In genomic region chr5:95317085-95317484, GRCh38 we compare ENCODE assay signal across 24 cellular contexts. TPM values are rescaled to one million over a fixed set of nuclear protein-coding genes. Genes with fewer than 3 reads are reported as not detected.
DNase-seq lines count a peak whose midpoint lies in the region; ATAC-seq, FAIRE-seq and TF ChIP-seq lines count a peak whose summit lies in the region.
"Had no signal": no experiment of that assay in that cellular context is flagged by ENCODE, and none has a peak within 500 bp of the region (broad histone marks: within the 10 kb centered on the region; RNA-seq: fewer than 3 reads in every experiment).

No MANE protein-coding gene starts in this region.

- H4K20me1 ChIP-seq in K562 (replicated peaks; ENCODE audit: control insufficient read depth, insufficient read depth, low read length), result no peaks in the 10 kb centered on the region

- H2AFZ ChIP-seq in K562 (ENCODE audit: low read depth, low read length), result no peak overlapping the region

- no peak overlapping the region for H3K4me2 ChIP-seq in K562 (ENCODE audit: insufficient read depth, low read length)
- H3K4me2 ChIP-seq: KMS-11 had no signal

- no peak overlapping the region for H3K27ac ChIP-seq in C4-2B
- H3K27ac ChIP-seq in K562 (ENCODE audit: extremely low read depth, low read depth, low read length), result no peak overlapping the region
- H3K27ac ChIP-seq: KMS-11, right atrium auricular region, tibial artery had no signal

- no peaks in the 10 kb centered on the region for H3K4me1 ChIP-seq in K562 (replicated peaks in 1 of 2; ENCODE audit: control insufficient read depth in 2 of 2, insufficient read depth in 2 of 2, low read length in 2 of 2)
- H3K4me1 ChIP-seq: right atrium auricular region had no signal

- POLR2A ChIA-PET in K562 (lab: Yijun Ruan, JAX), result no interaction called here

- FAIRE-seq in K562 (lab: Jason Lieb, UNC), result no peak
- FAIRE-seq: colon had no signal

- no TSS peak for BruUV-seq in K562 (replicated peaks; lab: Mats Ljungman, UMichigan)

- no peak overlapping the region for H3K9ac ChIP-seq in K562 (ENCODE audit: insufficient read depth in 1 of 2, low read depth in 2 of 2, low read length in 2 of 2)
- H3K9ac ChIP-seq: KMS-11 had no signal

- 0% methylated on average over 2 of the region's 2 CpGs for WGBS in K562 (ENCODE audit: insufficient coverage, low coverage, missing lambda C conversion rate)

- TF ChIP-seq CTCF in C4-2B (conservative IDR thresholded peaks at IDR 0.05) (peak; percentile 36), LNCAP (IDR thresholded peaks at IDR 0.05) (peak; percentile 36; the same call in 1 of the 2 replicates), K562 (IDR thresholded peaks at IDR 0.05 in 2 of 3, conservative IDR thresholded peaks at IDR 0.05 in 1 of 3; ENCODE audit: insufficient read depth in 2 of 3, low read depth in 1 of 3, low read length in 3 of 3) (peak; percentile 13 to 38 (median 22); a peak in 2 of 6 replicates), kidney epithelial cell (IDR thresholded peaks at IDR 0.05; ENCODE audit: insufficient read depth, low read length, poor library complexity, severe bottlenecking) (peak; percentile 13)

- H3K27me3 ChIP-seq in K562 (ENCODE audit: control insufficient read depth in 2 of 2, insufficient read depth in 2 of 2, low read length in 2 of 2) (peaks cover 0 to 7% of the 10 kb centered on the region in 2 experiments; a peak in 2 of 5 replicates), kidney epithelial cell (ENCODE audit: control insufficient read depth, insufficient read depth, low read length) (no peaks in the 10 kb centered on the region)
- H3K27me3 ChIP-seq: right atrium auricular region, tibial artery had no signal

- in situ Hi-C loops in K562 (cut with MboI), result no loop called here

- CTCF ChIA-PET in K562 (lab: Yijun Ruan, JAX; ENCODE audit: low intra/inter-chr PET ratio), result no interaction called here

- no peak for TF ChIP-seq EP300 in K562 (IDR thresholded peaks at IDR 0.05; ENCODE audit: low read length)

- H3K4me3 ChIP-seq in K562 (no peak overlapping the region), kidney epithelial cell (ENCODE audit: low read depth, low read length) (no peak overlapping the region)
- H3K4me3 ChIP-seq: right atrium auricular region, tibial artery had no signal

- TF ChIP-seq RAD21 in K562 (CRISPR knock-in tag; conservative IDR thresholded peaks at IDR 0.05 in 1 of 2, IDR thresholded peaks at IDR 0.05 in 1 of 2), result peak; percentile 20 to 57; a peak in 2 of 4 replicates

- H3K36me3 ChIP-seq in K562 (ENCODE audit: control insufficient read depth, insufficient read depth, low read length) (no peaks in the 10 kb centered on the region), kidney epithelial cell (ENCODE audit: control insufficient read depth, insufficient read depth, low read length) (no peaks in the 10 kb centered on the region)
- H3K36me3 ChIP-seq: right atrium auricular region, tibial artery had no signal

- TF ChIP-seq POLR2A in K562 (conservative IDR thresholded peaks at IDR 0.05), result no peak

- intact Hi-C loops in K562 (cut with micrococcal nuclease), result no loop called here

- DNase-seq in K562 (ENCODE audit: extremely low read depth in 1 of 4, low spot score in 3 of 4), result no peak
- no peak for DNase-seq in kidney epithelial cell (ENCODE audit: low read depth)
- DNase-seq in SHP77 treated with DMSO at 0.1 percent for 48 hours (lab: John Stamatoyannopoulos, UW), result no peak
- DNase-seq: activated CD4-positive, alpha-beta T cell treated with anti-CD3 and anti-CD28 coated beads, Interleukin-2, amount 50 U/mL, for 48 hours; activated naive CD4-positive, alpha-beta T cell treated with Interleukin-2 at 50 U/mL for 16 hours; activated T-cell treated with anti-CD3 and anti-CD28 coated beads for 4 hours; CD4-positive, CD25-positive, alpha-beta regulatory T cell; DMS79 treated with DMSO at 0.1 percent for 48 hours; foreskin melanocyte; NCI-H1092; NCI-H2107; NCI-H774; RPMI8226; stimulated activated naive B cell treated with anti-CD40 and anti-IgM and Interleukin-4, amounts not matched to agents 10 μg/mL and 1 μg/mL and 100 μg/mL, for 72 hours; T-cell; tibial artery had no signal

- H3K79me2 ChIP-seq in K562 (ENCODE audit: control insufficient read depth, insufficient read depth, low read length), result no peaks in the 10 kb centered on the region

- H3K9me1 ChIP-seq in K562 (ENCODE audit: control insufficient read depth, insufficient read depth, low read length), result no peaks in the 10 kb centered on the region

- H3K9me3 ChIP-seq in K562 (replicated peaks; ENCODE audit: control insufficient read depth, insufficient read depth, low read depth, low read length), result no peaks in the 10 kb centered on the region
- H3K9me3 ChIP-seq: tibial artery had no signal

- ATAC-seq in K562 (no peak), HG03108 (IDR thresholded peaks at IDR 0.05; ENCODE audit: unreplicated experiment) (no peak), GM21528 (IDR thresholded peaks at IDR 0.05; ENCODE audit: low FRiP score, unreplicated experiment) (no peak), HG02973 (IDR thresholded peaks at IDR 0.05; ENCODE audit: unreplicated experiment) (no peak)
- ATAC-seq: stimulated activated naive B cell treated with anti-CD40 and anti-IgM and Interleukin-4, amounts not matched to agents 10 μg/mL and 1 μg/mL and 100 μg/mL, for 72 hours; T-cell had no signal

TF ChIP-seq in K562, 482 proteins besides CTCF, POLR2A, EP300 and RAD21 (continues in another document):
- TF ChIP-seq HNRNPL (IDR thresholded peaks at IDR 0.05; ENCODE audit: low read depth, low read length) (no peak), NCOA4 (IDR thresholded peaks at IDR 0.05; ENCODE audit: partially characterized antibody) (no peak), TFE3 (CRISPR knock-in tag; IDR thresholded peaks at IDR 0.05) (no peak), STAG1 (CRISPR knock-in tag; IDR thresholded peaks at IDR 0.05; ENCODE audit: borderline replicate concordance) (no peak), TRIM24 (IDR thresholded peaks at IDR 0.05) (no peak), JUN (IDR thresholded peaks at IDR 0.05; ENCODE audit: borderline replicate concordance, low read depth, low read length) (no peak), JUN (CRISPR knock-in tag; IDR thresholded peaks at IDR 0.05; ENCODE audit: borderline replicate concordance) (no peak), HNRNPUL1 (IDR thresholded peaks at IDR 0.05; ENCODE audit: low read length) (no peak), SIX5 (IDR thresholded peaks at IDR 0.05; ENCODE audit: borderline replicate concordance in 1 of 2, insufficient read depth in 1 of 2, low read depth in 1 of 2, low read length in 2 of 2) (no peak), OTX1 (CRISPR knock-in tag; IDR thresholded peaks at IDR 0.05) (no peak), ZNF282 (CRISPR knock-in tag; IDR thresholded peaks at IDR 0.05) (no peak), ZNF311 (CRISPR knock-in tag; IDR thresholded peaks at IDR 0.05) (no peak), RBM39 (optimal IDR thresholded peaks at IDR 0.05; ENCODE audit: low read depth, low read length) (no peak), ARNT (IDR thresholded peaks at IDR 0.05) (no peak)

RNA-seq across cellular contexts. Expression of gene MCTP1, which starts 32.2 kb away (rescaled TPM):
- 0.19 TPM in 1 of 2 replicates, not detected in the other for total RNA-seq in K562 (2011; cell fraction: chromatin; rRNA removed; ENCODE audit: low replicate concordance)
- total RNA-seq in K562 (2011; cell fraction: nucleolus; rRNA removed), result not detected in 2 replicates
- not detected in 2 replicates for total RNA-seq in K562 (2011; cell fraction: nucleoplasm; rRNA removed)
- total RNA-seq in K562 (2014; rRNA removed) (not detected in 2 replicates), K562 (2014; rRNA removed; fragmentation: Illumina TruSeq; extraction: Trizol) (0.04 TPM in 1 of 2 replicates, not detected in the other), K562 (2015; rRNA removed; fragmentation: Illumina TruSeq; extraction: Trizol) (0.11 TPM in 1 of 2 replicates, not detected in the other), K562 (2021) (0.04 and 0.31 TPM in 2 replicates), kidney epithelial cell (12.7 and 12.9 TPM in 2 replicates)
- polyA plus RNA-seq in K562 (2011; rRNA removed) (0.06 TPM in 1 of 2 replicates, not detected in the other), K562 (2014; fragmentation: Illumina TruSeq; extraction: Trizol) (0.04 TPM in 1 of 2 replicates, not detected in the other), K562 (2014; fragmentation: Nextera tagmentation; extraction: Ambion mirVana) (under 1 TPM; 0.39 to 0.93 TPM), K562 (2014; rRNA removed) (not detected in 2 replicates)
- not detected in 2 replicates for polyA plus RNA-seq in K562 (2011; cell fraction: cytosol; rRNA removed)
- not detected in 2 replicates for polyA plus RNA-seq in K562 (2011; cell fraction: nucleus; rRNA removed)
- polyA plus RNA-seq in K562 (2012), result 0.53 and 1.1 TPM in 2 replicates
- not detected in 2 replicates for polyA minus RNA-seq in K562 (2011; rRNA and poly(A)+ RNA removed)
- polyA minus RNA-seq in K562 (2011; cell fraction: cytosol; rRNA and poly(A)+ RNA removed), result not detected in 2 replicates
- 0.13 and 0.22 TPM in 2 replicates for polyA minus RNA-seq in K562 (2011; cell fraction: nucleus; rRNA and poly(A)+ RNA removed)

Comparison
In these comparisons a context has a peak if more than half of its experiments do, and no peak if none do; other contexts are left out.
1. RNA of gene MCTP1, which starts 32.2 kb away (total RNA-seq): 12.7 to 12.9 TPM in kidney epithelial cell; 0.04 to 0.31 TPM in K562; every median in the first group is over 10 times any median in the second.
2. Peak in every context shown above with its lines, with median percentiles within 50 percentile points of each other: CTCF ChIP-seq.